11 cellular contexts compared by ENCODE assay signal in the genomic region with DNA sequence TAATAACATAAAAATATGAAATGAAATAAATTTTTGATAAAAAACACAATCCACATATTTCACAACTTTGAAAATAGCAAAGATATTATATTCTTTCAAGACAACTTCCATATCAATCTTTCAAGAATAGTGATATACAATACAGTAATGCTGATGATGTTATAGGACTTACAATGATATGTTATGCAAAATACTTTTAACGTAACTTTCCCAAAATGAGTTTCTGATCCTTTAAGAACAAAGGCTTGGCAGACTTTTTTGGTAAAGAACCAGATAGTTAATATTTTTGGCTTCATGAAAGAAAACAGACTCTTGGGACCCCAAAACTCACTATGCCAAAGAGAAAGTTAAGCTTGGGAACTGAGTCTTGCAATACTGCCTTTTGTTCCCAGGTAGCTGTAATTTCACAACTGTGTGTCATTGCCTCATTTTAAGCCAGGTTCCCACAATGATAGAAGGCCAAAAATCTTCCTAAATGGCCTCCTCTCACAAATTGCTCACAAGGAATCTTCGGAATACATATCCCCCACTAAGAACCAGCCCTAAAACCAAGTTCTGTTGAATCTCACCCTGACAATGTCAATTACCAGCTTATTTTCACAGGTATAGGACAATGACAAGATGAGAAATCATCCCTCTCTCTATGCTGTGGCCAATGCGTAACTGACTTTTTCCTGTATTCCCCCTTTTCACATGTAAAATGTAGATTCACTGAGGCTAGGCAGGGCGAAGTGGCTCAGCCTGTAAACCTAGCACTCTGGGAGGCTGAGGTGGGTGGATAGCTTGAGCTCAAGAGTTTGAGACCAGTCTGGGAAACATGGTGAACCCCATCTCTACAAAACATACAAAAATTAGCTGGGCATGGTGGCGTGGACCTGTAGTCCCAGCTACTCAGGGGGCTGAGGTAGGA. TPM values are rescaled to one million over a fixed set of nuclear protein-coding genes. Genes with fewer than 3 reads are reported as not detected.
DNase-seq lines count a peak whose midpoint lies in the region; ATAC-seq, FAIRE-seq and TF ChIP-seq lines count a peak whose summit lies in the region.
"Had no signal": no experiment of that assay in that cellular context is flagged by ENCODE, and none has a peak within 500 bp of the region (broad histone marks: within the 10 kb centered on the region; RNA-seq: fewer than 3 reads in every experiment).

No MANE protein-coding gene starts in this region.

- H3K9me3 ChIP-seq in lower lobe of right lung (no peaks in the 10 kb centered on the region), skeletal muscle tissue (ENCODE audit: control insufficient read depth in 3 of 3, low read length in 3 of 3) (no peaks in the 10 kb centered on the region)

- H3K27ac ChIP-seq in brain microvascular endothelial cell: peak overlapping the region; percentile 84
- H3K27ac ChIP-seq in lower lobe of right lung: peak overlapping the region; percentile 59
- peak overlapping the region; percentile 40 for H3K27ac ChIP-seq in skeletal muscle tissue (ENCODE audit: low read depth, low read length)

- no peaks in the 10 kb centered on the region for H3K27me3 ChIP-seq in brain microvascular endothelial cell (replicated peaks)
- no peaks in the 10 kb centered on the region for H3K27me3 ChIP-seq in lower lobe of right lung (ENCODE audit: low read depth)
- no peaks in the 10 kb centered on the region for H3K27me3 ChIP-seq in skeletal muscle tissue (ENCODE audit: control insufficient read depth in 3 of 3, insufficient read depth in 3 of 3, low read length in 3 of 3)

- H3K4me3 ChIP-seq in brain microvascular endothelial cell (ENCODE audit: low read depth, low read length) (no peak overlapping the region), lower lobe of right lung (no peak overlapping the region), skeletal muscle tissue (ENCODE audit: low read length in 3 of 3) (peak overlapping the region in 1 of 3 donors; percentile 4)

- TF ChIP-seq POLR2A in H54 (IDR thresholded peaks at IDR 0.05; ENCODE audit: low read depth, low read length): no peak

- H3K36me3 ChIP-seq in brain microvascular endothelial cell (replicated peaks) (peaks cover 15% of the 10 kb centered on the region), lower lobe of right lung (peaks cover 81% of the 10 kb centered on the region), skeletal muscle tissue (ENCODE audit: control insufficient read depth in 3 of 3, insufficient read depth in 3 of 3, low read length in 3 of 3) (peaks cover 10 to 37% (median 12%) of the 10 kb centered on the region in 3 donors)

- ATAC-seq in lower lobe of right lung: no peak
- ATAC-seq in GM19023 (IDR thresholded peaks at IDR 0.05; ENCODE audit: unreplicated experiment): no peak

- peak overlapping the region in 1 of 3 donors; percentile 25 for H3K9ac ChIP-seq in skeletal muscle tissue (ENCODE audit: low read depth in 1 of 3, low read length in 3 of 3)

- H3K4me1 ChIP-seq in lower lobe of right lung: peaks cover 7% of the 10 kb centered on the region
- peaks cover 6 to 15% (median 6%) of the 10 kb centered on the region in 3 donors for H3K4me1 ChIP-seq in skeletal muscle tissue (ENCODE audit: control insufficient read depth in 3 of 3, insufficient read depth in 3 of 3, low read length in 3 of 3)

- DNase-seq in H54 (ENCODE audit: insufficient read length, low spot score): no peak
- no peak for DNase-seq in brain microvascular endothelial cell
- no peak for DNase-seq in lower lobe of right lung
- no peak for DNase-seq in KG1 (lab: John Stamatoyannopoulos, UW)
- DNase-seq in NCI-H2081 (lab: John Stamatoyannopoulos, UW): no peak
- DNase-seq in mesenteric fat pad (ENCODE audit: low spot score): no peak
- DNase-seq: CD4-positive, CD25-positive, alpha-beta regulatory T cell; effector memory CD4-positive, alpha-beta T cell; retina had no signal

- TF ChIP-seq CTCF in brain microvascular endothelial cell (IDR thresholded peaks at IDR 0.05; ENCODE audit: low read depth, low read length, missing control alignments) (no peak), lower lobe of right lung (IDR thresholded peaks at IDR 0.05) (no peak)

- intact Hi-C loops in lower lobe of right lung (cut with DNase I): no loop called here

- peak; percentile 60 for FAIRE-seq in H54 (lab: Jason Lieb, UNC)

- in situ Hi-C loops in brain microvascular endothelial cell (cut with HindIII; ENCODE audit: low pct_ligation_motif_present, low sequenced_read_pairs): no loop called here

RNA-seq across cellular contexts. Expression of a gene that starts 54.8 kb away (rescaled TPM):
- total RNA-seq in lower lobe of right lung (31.1 TPM), skeletal muscle tissue (15.7 TPM), mesenteric fat pad (26.2 TPM)
